10 cellular contexts compared by ENCODE assay signal in genomic region chr11:12157241-12157661, GRCh38. TPM values are rescaled to one million over a fixed set of nuclear protein-coding genes. Genes with fewer than 3 reads are reported as not detected.
A peak's percentile ranks its signal among the peaks of the same experiment; 100 is the strongest.
DNase-seq lines count a peak whose midpoint lies in the region; ATAC-seq and TF ChIP-seq lines count a peak whose summit lies in the region.
"Had no signal": no experiment of that assay in that cellular context is flagged by ENCODE, and none has a peak within 500 bp of the region (broad histone marks: within the 10 kb centered on the region; RNA-seq: fewer than 3 reads in every experiment).

No MANE protein-coding gene starts in this region.

- peak; percentile 82 for ATAC-seq in activated CD8-positive, alpha-beta T cell treated with anti-CD3 and anti-CD28 coated beads for 36 hours
- ATAC-seq in HG03175 (IDR thresholded peaks at IDR 0.05; ENCODE audit: unreplicated experiment): no peak
- ATAC-seq in stimulated activated naive B cell treated with anti-CD40 and anti-IgM and Interleukin-4, amounts not matched to agents 10 μg/mL and 1 μg/mL and 100 μg/mL, for 72 hours (replicated peaks): no peak

- peak overlapping the region; percentile 86 for H3K27ac Mint-ChIP-seq in activated naive CD4-positive, alpha-beta T cell treated with anti-CD3 and anti-CD28 coated beads, Interleukin-2, amount 10 ng/mL, durations not matched to agents 7 days and 5 days
- H3K27ac Mint-ChIP-seq in activated CD8-positive, alpha-beta T cell treated with anti-CD3 and anti-CD28 coated beads for 36 hours: peak overlapping the region; percentile 80
- peak overlapping the region; percentile 26 to 70 (median 33) for H3K27ac Mint-ChIP-seq in immature natural killer cell
- no peak overlapping the region for H3K27ac Mint-ChIP-seq in stimulated activated naive B cell treated with anti-CD40 and anti-IgM and Interleukin-4, amounts not matched to agents 10 μg/mL and 1 μg/mL and 100 μg/mL, for 72 hours

- H3K36me3 Mint-ChIP-seq in activated naive CD4-positive, alpha-beta T cell treated with anti-CD3 and anti-CD28 coated beads, Interleukin-2, amount 10 ng/mL, durations not matched to agents 7 days and 5 days: peaks cover 11% of the 10 kb centered on the region
- H3K36me3 Mint-ChIP-seq in activated CD8-positive, alpha-beta T cell treated with anti-CD3 and anti-CD28 coated beads for 36 hours (ENCODE audit: low read depth): peaks cover 25% of the 10 kb centered on the region
- peaks cover 0 to 11% (median 0%) of the 10 kb centered on the region in 3 donors for H3K36me3 Mint-ChIP-seq in immature natural killer cell
- H3K36me3 Mint-ChIP-seq in stimulated activated naive B cell treated with anti-CD40 and anti-IgM and Interleukin-4, amounts not matched to agents 10 μg/mL and 1 μg/mL and 100 μg/mL, for 72 hours: no peaks in the 10 kb centered on the region

- no peaks in the 10 kb centered on the region for H3K36me3 ChIP-seq in urinary bladder (ENCODE audit: insufficient read depth)

- intact Hi-C loops in activated CD8-positive, alpha-beta T cell treated with anti-CD3 and anti-CD28 coated beads for 36 hours (cut with micrococcal nuclease): no loop called here

- CTCF ChIA-PET in activated naive CD4-positive, alpha-beta T cell treated with anti-CD3 and anti-CD28 coated beads, Interleukin-2, amount 10 ng/mL, durations not matched to agents 7 days and 5 days (lab: Charles Lee): interaction anchor here (0.9 to 4.0 kb wide), 5 partner anchors 9 to 110 kb away, joined by 3 to 19 read pairs (median 6); no protein-coding TSS in a partner anchor
- CTCF ChIA-PET in activated CD8-positive, alpha-beta T cell treated with anti-CD3 and anti-CD28 coated beads for 36 hours (lab: Charles Lee): interaction anchor here (0.7 to 2.7 kb wide), 13 partner anchors 9 to 132 kb away, joined by 3 to 9 read pairs (median 4); no protein-coding TSS in a partner anchor

- no peaks in the 10 kb centered on the region for H3K4me1 ChIP-seq in urinary bladder (ENCODE audit: insufficient read depth)

- H3K27ac ChIP-seq in urinary bladder (ENCODE audit: low read depth): peak overlapping the region; percentile 56

- POLR2A ChIA-PET in activated CD8-positive, alpha-beta T cell treated with anti-CD3 and anti-CD28 coated beads for 36 hours (lab: Charles Lee): interaction anchor here (0.6 to 2.4 kb wide), 7 partner anchors 9 to 79 kb away, joined by 3 to 7 read pairs (median 3); no protein-coding TSS in a partner anchor

- H3K27me3 Mint-ChIP-seq in activated naive CD4-positive, alpha-beta T cell treated with anti-CD3 and anti-CD28 coated beads, Interleukin-2, amount 10 ng/mL, durations not matched to agents 7 days and 5 days: no peaks in the 10 kb centered on the region
- H3K27me3 Mint-ChIP-seq in activated CD8-positive, alpha-beta T cell treated with anti-CD3 and anti-CD28 coated beads for 36 hours: no peaks in the 10 kb centered on the region
- H3K27me3 Mint-ChIP-seq in immature natural killer cell (ENCODE audit: low read depth in 3 of 3): peaks cover 0 to 5% (median 2%) of the 10 kb centered on the region in 3 donors
- peaks cover 0 to 17% of the 10 kb centered on the region in 2 donors for H3K27me3 Mint-ChIP-seq in stimulated activated naive B cell treated with anti-CD40 and anti-IgM and Interleukin-4, amounts not matched to agents 10 μg/mL and 1 μg/mL and 100 μg/mL, for 72 hours

- TF ChIP-seq CTCF in activated CD8-positive, alpha-beta T cell treated with anti-CD3 and anti-CD28 coated beads for 36 hours (IDR thresholded peaks at IDR 0.05): no peak

- H3K4me1 Mint-ChIP-seq in activated naive CD4-positive, alpha-beta T cell treated with anti-CD3 and anti-CD28 coated beads, Interleukin-2, amount 10 ng/mL, durations not matched to agents 7 days and 5 days: peaks cover 59% of the 10 kb centered on the region
- peaks cover 56% of the 10 kb centered on the region for H3K4me1 Mint-ChIP-seq in activated CD8-positive, alpha-beta T cell treated with anti-CD3 and anti-CD28 coated beads for 36 hours (ENCODE audit: low read depth)
- peaks cover 22 to 41% of the 10 kb centered on the region in 2 donors for H3K4me1 Mint-ChIP-seq in immature natural killer cell
- peaks cover 3 to 4% of the 10 kb centered on the region in 2 donors for H3K4me1 Mint-ChIP-seq in stimulated activated naive B cell treated with anti-CD40 and anti-IgM and Interleukin-4, amounts not matched to agents 10 μg/mL and 1 μg/mL and 100 μg/mL, for 72 hours

- no peak overlapping the region for H3K4me3 Mint-ChIP-seq in activated naive CD4-positive, alpha-beta T cell treated with anti-CD3 and anti-CD28 coated beads, Interleukin-2, amount 10 ng/mL, durations not matched to agents 7 days and 5 days
- H3K4me3 Mint-ChIP-seq in activated CD8-positive, alpha-beta T cell treated with anti-CD3 and anti-CD28 coated beads for 36 hours: peak overlapping the region; percentile 25
- H3K4me3 Mint-ChIP-seq in immature natural killer cell: peak overlapping the region in 2 of 5 donors; percentile 0 to 10
- H3K4me3 Mint-ChIP-seq in stimulated activated naive B cell treated with anti-CD40 and anti-IgM and Interleukin-4, amounts not matched to agents 10 μg/mL and 1 μg/mL and 100 μg/mL, for 72 hours: no peak overlapping the region

- peak; percentile 32 for DNase-seq in activated naive CD4-positive, alpha-beta T cell treated with anti-CD3 and anti-CD28 coated beads, Interleukin-2, amount 10 ng/mL, durations not matched to agents 7 days and 5 days
- no peak for DNase-seq in activated naive CD4-positive, alpha-beta T cell treated with Interleukin-2 at 50 U/mL for 16 hours
- peak; percentile 50 for DNase-seq in activated CD8-positive, alpha-beta T cell treated with anti-CD3 and anti-CD28 coated beads for 36 hours
- DNase-seq in immature natural killer cell (peak in 2 of 3 donors; percentile 9 to 12), GDM1 (lab: John Stamatoyannopoulos, UW) (no peak)
- DNase-seq in stimulated activated naive B cell treated with anti-CD40 and anti-IgM and Interleukin-4, amounts not matched to agents 10 μg/mL and 1 μg/mL and 100 μg/mL, for 72 hours: no peak
- DNase-seq: kidney glomerular epithelial cell, NCI-H446 had no signal

- H3K4me3 ChIP-seq in urinary bladder (ENCODE audit: low read depth, low read length): no peak overlapping the region

- peaks cover 2% of the 10 kb centered on the region for H3K9me3 Mint-ChIP-seq in activated naive CD4-positive, alpha-beta T cell treated with anti-CD3 and anti-CD28 coated beads, Interleukin-2, amount 10 ng/mL, durations not matched to agents 7 days and 5 days
- H3K9me3 Mint-ChIP-seq in activated CD8-positive, alpha-beta T cell treated with anti-CD3 and anti-CD28 coated beads for 36 hours: no peaks in the 10 kb centered on the region
- H3K9me3 Mint-ChIP-seq in immature natural killer cell: no peaks in the 10 kb centered on the region
- no peaks in the 10 kb centered on the region for H3K9me3 Mint-ChIP-seq in stimulated activated naive B cell treated with anti-CD40 and anti-IgM and Interleukin-4, amounts not matched to agents 10 μg/mL and 1 μg/mL and 100 μg/mL, for 72 hours

- WGBS in urinary bladder: 54% methylated on average over 1 of the region's 1 CpG

RNA-seq across cellular contexts. Expression of gene MICAL2, which starts 46.9 kb away (rescaled TPM):
- total RNA-seq in activated CD8-positive, alpha-beta T cell treated with anti-CD3 and anti-CD28 coated beads for 36 hours: 100 to 1,000 TPM in 1 of 2 experiments, 10 to 100 TPM in 1; 99.8 to 105 TPM
- 10 to 100 TPM in 2 of 3 donors, 1 to 10 TPM in 1; 7.0 to 35.0 (median 10.1) TPM for polyA plus RNA-seq in immature natural killer cell
- 42.5 TPM for total RNA-seq in urinary bladder
- 44.1 TPM for polyA plus RNA-seq in urinary bladder

Comparison
In these comparisons a context has a peak if more than half of its experiments do, and no peak if none do; other contexts are left out.
1. DNase-seq: peak in activated naive CD4-positive, alpha-beta T cell treated with anti-CD3 and anti-CD28 coated beads, Interleukin-2, amount 10 ng/mL, durations not matched to agents 7 days and 5 days (single experiment), activated CD8-positive, alpha-beta T cell treated with anti-CD3 and anti-CD28 coated beads for 36 hours (single experiment) and immature natural killer cell (2 of 3); none in activated naive CD4-positive, alpha-beta T cell treated with Interleukin-2 at 50 U/mL for 16 hours (single experiment), stimulated activated naive B cell treated with anti-CD40 and anti-IgM and Interleukin-4, amounts not matched to agents 10 μg/mL and 1 μg/mL and 100 μg/mL, for 72 hours (single experiment) and GDM1 (single experiment).